21 cellular contexts compared by ENCODE assay signal in genomic region chr2:196076778-196077568, GRCh38. TPM values are rescaled to one million over a fixed set of nuclear protein-coding genes. Genes with fewer than 3 reads are reported as not detected.
DNase-seq lines count a peak whose midpoint lies in the region; ATAC-seq, FAIRE-seq and TF ChIP-seq lines count a peak whose summit lies in the region.
"Had no signal": no experiment of that assay in that cellular context is flagged by ENCODE, and none has a peak within 500 bp of the region (broad histone marks: within the 10 kb centered on the region; RNA-seq: fewer than 3 reads in every experiment).

No MANE protein-coding gene starts in this region.

- peaks cover under 1% of the 10 kb centered on the region for H3K9me3 Mint-ChIP-seq in activated CD8-positive, alpha-beta memory T cell treated with anti-CD3 and anti-CD28 coated beads, Interleukin-2, amount 10 ng/mL, durations not matched to agents 7 days and 5 days (ENCODE audit: low read depth)
- no peaks in the 10 kb centered on the region for H3K9me3 Mint-ChIP-seq in nephron progenitor cell
- H3K9me3 Mint-ChIP-seq: CD8-positive, alpha-beta T cell; neural crest cell had no signal

- no peak for DNase-seq in activated CD8-positive, alpha-beta memory T cell treated with anti-CD3 and anti-CD28 coated beads, Interleukin-2, amount 10 ng/mL, durations not matched to agents 7 days and 5 days
- no peak for DNase-seq in activated CD8-positive, alpha-beta memory T cell treated with anti-CD3 and anti-CD28 coated beads, Interleukin-2, amount 50 U/mL, for 4 hours
- DNase-seq in ascending aorta (ENCODE audit: low spot score in 2 of 2) = no peak
- DNase-seq in tibial artery = no peak
- DNase-seq in nephron progenitor cell = no peak
- DNase-seq in left lobe of liver (ENCODE audit: low spot score) = no peak
- no peak for DNase-seq in D721Med (ENCODE audit: insufficient read length, low spot score)
- DNase-seq: activated CD4-positive, alpha-beta T cell treated with anti-CD3 and anti-CD28 coated beads, Interleukin-2, amount 50 U/mL, for 48 hours; CD8-positive, alpha-beta T cell; dermis blood vessel endothelial cell; KG1; lower lobe of right lung; NCI-H187 treated with DMSO at 0.1 percent for 48 hours; NCI-H524; right cardiac atrium; stimulated activated CD4-positive, alpha-beta T cell treated with anti-CD3 and anti-CD28 coated beads, Interleukin-4, amount 100 ng/mL, for 24 hours had no signal

- peak overlapping the region; percentile 18 to 34 for H3K27ac ChIP-seq in ascending aorta
- H3K27ac ChIP-seq in tibial artery = peak overlapping the region; percentile 6 to 30
- H3K27ac ChIP-seq: lower lobe of right lung had no signal

- FAIRE-seq in D721Med (lab: Jason Lieb, UNC) = no peak
- FAIRE-seq: A204.1 had no signal

- ATAC-seq in activated CD8-positive, alpha-beta memory T cell treated with anti-CD3 and anti-CD28 coated beads, Interleukin-2, amount 10 ng/mL, durations not matched to agents 7 days and 5 days = peak; percentile 35
- ATAC-seq in HG02884 (IDR thresholded peaks at IDR 0.05; ENCODE audit: unreplicated experiment) (peak; percentile 53), left lobe of liver (no peak)
- ATAC-seq: CD8-positive, alpha-beta T cell; lower lobe of right lung; right cardiac atrium had no signal

- intact Hi-C loops in ascending aorta (cut with DNase I) = loop anchor here (10.0 kb wide), 2 partner anchors 378 to 518 kb away; partner anchors contain the start of gene HECW2
- intact Hi-C loops in tibial artery (cut with DNase I; ENCODE audit: low total_unique reads) = no loop called here

- H3K4me3 Mint-ChIP-seq in activated CD8-positive, alpha-beta memory T cell treated with anti-CD3 and anti-CD28 coated beads, Interleukin-2, amount 10 ng/mL, durations not matched to agents 7 days and 5 days = no peak overlapping the region
- no peak overlapping the region for H3K4me3 Mint-ChIP-seq in nephron progenitor cell
- H3K4me3 Mint-ChIP-seq: CD8-positive, alpha-beta T cell; neural crest cell; stimulated activated naive CD8-positive, alpha-beta T cell treated with anti-CD3 and anti-CD28 coated beads, Interleukin-15, Interleukin-2, amounts not matched to agents 100 ng/mL and 50 ng/mL, for 24 hours had no signal

- CTCF ChIA-PET in activated CD8-positive, alpha-beta memory T cell treated with anti-CD3 and anti-CD28 coated beads, Interleukin-2, amount 10 ng/mL, durations not matched to agents 7 days and 5 days (lab: Charles Lee) = interaction anchor here (0.7 to 7.2 kb wide), 23 partner anchors 9 to 377 kb away, joined by 3 to 85 read pairs (median 7); partner anchors contain the start of gene DNAH7

- TF ChIP-seq CTCF in ascending aorta (IDR thresholded peaks at IDR 0.05) = no peak
- TF ChIP-seq CTCF in tibial artery (IDR thresholded peaks at IDR 0.05) = no peak
- no peak for TF ChIP-seq CTCF in nephron progenitor cell (IDR thresholded peaks at IDR 0.05)
- no peak for TF ChIP-seq CTCF in D721Med (IDR thresholded peaks at IDR 0.05; ENCODE audit: insufficient read depth, missing control alignments)

- H3K36me3 ChIP-seq in ascending aorta (no peaks in the 10 kb centered on the region), tibial artery (no peaks in the 10 kb centered on the region)
- H3K36me3 ChIP-seq: lower lobe of right lung had no signal

- H3K4me1 ChIP-seq in ascending aorta (peaks cover 0 to 12% of the 10 kb centered on the region in 2 donors), tibial artery (peaks cover 0 to 26% (median 3%) of the 10 kb centered on the region in 4 donors)

- H3K36me3 Mint-ChIP-seq in activated CD8-positive, alpha-beta memory T cell treated with anti-CD3 and anti-CD28 coated beads, Interleukin-2, amount 10 ng/mL, durations not matched to agents 7 days and 5 days = peaks cover 6% of the 10 kb centered on the region
- no peaks in the 10 kb centered on the region for H3K36me3 Mint-ChIP-seq in nephron progenitor cell (ENCODE audit: low read depth)

- no peaks in the 10 kb centered on the region for H3K27me3 Mint-ChIP-seq in activated CD8-positive, alpha-beta memory T cell treated with anti-CD3 and anti-CD28 coated beads, Interleukin-2, amount 10 ng/mL, durations not matched to agents 7 days and 5 days
- peaks cover 4% of the 10 kb centered on the region for H3K27me3 Mint-ChIP-seq in nephron progenitor cell (ENCODE audit: low read depth, poor library complexity)
- H3K27me3 Mint-ChIP-seq: stimulated activated naive CD8-positive, alpha-beta T cell treated with anti-CD3 and anti-CD28 coated beads, Interleukin-15, Interleukin-2, amounts not matched to agents 100 ng/mL and 50 ng/mL, for 24 hours had no signal

- H3K9me3 ChIP-seq in ascending aorta = no peaks in the 10 kb centered on the region
- H3K9me3 ChIP-seq in tibial artery = no peaks in the 10 kb centered on the region
- H3K9me3 ChIP-seq: lower lobe of right lung had no signal

- no peak overlapping the region for H3K27ac Mint-ChIP-seq in activated CD8-positive, alpha-beta memory T cell treated with anti-CD3 and anti-CD28 coated beads, Interleukin-2, amount 10 ng/mL, durations not matched to agents 7 days and 5 days
- no peak overlapping the region for H3K27ac Mint-ChIP-seq in nephron progenitor cell
- H3K27ac Mint-ChIP-seq: activated T-helper 2 cell treated with anti-CD3 and anti-CD28 coated beads, Interferon-gamma antibody, Interleukin-2, Interleukin-4, amounts not matched to agents 10 μg/mL and 5 μg/mL and 100 μg/mL, durations not matched to agents 14 hours and 24 hours and 36 hours; CD8-positive, alpha-beta T cell; stimulated activated naive CD8-positive, alpha-beta T cell treated with anti-CD3 and anti-CD28 coated beads, Interleukin-15, Interleukin-2, amounts not matched to agents 100 ng/mL and 50 ng/mL, for 24 hours had no signal

- H3K27me3 ChIP-seq in ascending aorta (no peaks in the 10 kb centered on the region), tibial artery (no peaks in the 10 kb centered on the region)

- peaks cover 34% of the 10 kb centered on the region for H3K4me1 Mint-ChIP-seq in activated CD8-positive, alpha-beta memory T cell treated with anti-CD3 and anti-CD28 coated beads, Interleukin-2, amount 10 ng/mL, durations not matched to agents 7 days and 5 days
- H3K4me1 Mint-ChIP-seq in nephron progenitor cell = no peaks in the 10 kb centered on the region
- H3K4me1 Mint-ChIP-seq: neural crest cell had no signal

- H3K4me3 ChIP-seq in ascending aorta (no peak overlapping the region), tibial artery (no peak overlapping the region)
- H3K4me3 ChIP-seq: lower lobe of right lung had no signal

RNA-seq across cellular contexts. Expression of gene DNAH7, which starts 8.3 kb away (rescaled TPM):
- total RNA-seq in activated CD8-positive, alpha-beta memory T cell treated with anti-CD3 and anti-CD28 coated beads, Interleukin-2, amount 10 ng/mL, durations not matched to agents 7 days and 5 days = under 1 TPM in 1 of 2 experiments, not detected in 1; 0.20 TPM
- total RNA-seq in ascending aorta (0.21 TPM), left lobe of liver (0.35 TPM)
- total RNA-seq: activated T-helper 2 cell treated with anti-CD3 and anti-CD28 coated beads, Interferon-gamma antibody, Interleukin-2, Interleukin-4, amounts not matched to agents 10 μg/mL and 5 μg/mL and 100 μg/mL, durations not matched to agents 14 hours and 24 hours and 36 hours; CD8-positive, alpha-beta T cell had no signal
